In genomic region chr17:49388290-49388640, GRCh38 we compare ENCODE assay signal across 7 cellular contexts. TPM values are rescaled to one million over a fixed set of nuclear protein-coding genes. Genes with fewer than 3 reads are reported as not detected.
A peak's percentile ranks its signal among the peaks of the same experiment; 100 is the strongest.
DNase-seq lines count a peak whose midpoint lies in the region; ATAC-seq, FAIRE-seq and TF ChIP-seq lines count a peak whose summit lies in the region.

No MANE protein-coding gene starts in this region.

- H3K36me3 ChIP-seq in small intestine (ENCODE audit: control insufficient read depth in 2 of 2, insufficient read depth in 2 of 2, low read length in 2 of 2) (no peaks in the 10 kb centered on the region), kidney (ENCODE audit: control insufficient read depth in 1 of 2, insufficient read depth in 2 of 2, low read length in 2 of 2) (no peaks in the 10 kb centered on the region)

- H3K9me3 ChIP-seq in small intestine (ENCODE audit: control insufficient read depth, low read depth) (no peaks in the 10 kb centered on the region), kidney (ENCODE audit: control insufficient read depth in 1 of 2, low read length in 2 of 2) (no peaks in the 10 kb centered on the region)

- H3K27me3 ChIP-seq in small intestine (ENCODE audit: control insufficient read depth in 2 of 2, insufficient read depth in 2 of 2, low read length in 2 of 2): no peaks in the 10 kb centered on the region

- intact Hi-C loops in kidney (cut with DNase I): no loop called here

- WGBS in small intestine, 3 donors: 62 to 81% (median 63%) methylated on average over 6 of the region's 6 CpGs

- peak; percentile 16 for DNase-seq in activated CD4-positive, alpha-beta T cell treated with anti-CD3 and anti-CD28 coated beads, Interleukin-2, amount 50 U/mL, for 1 hour
- DNase-seq in small intestine: peak; percentile 40
- no peak for DNase-seq in HTR-8/SVneo (ENCODE audit: insufficient read length, low spot score)
- DNase-seq in kidney glomerular epithelial cell (lab: John Stamatoyannopoulos, UW): no peak
- DNase-seq in kidney: no peak

- peak overlapping the region; percentile 39 to 66 for H3K27ac ChIP-seq in small intestine (ENCODE audit: low read depth in 1 of 2, low read length in 1 of 2)
- H3K27ac ChIP-seq in kidney (ENCODE audit: low read depth in 2 of 2, low read length in 2 of 2): no peak overlapping the region

- no peak overlapping the region for H3K4me3 ChIP-seq in small intestine (ENCODE audit: low read depth in 1 of 2, low read length in 2 of 2)
- no peak overlapping the region for H3K4me3 ChIP-seq in kidney (ENCODE audit: low read length in 2 of 2)

- no peak overlapping the region for H3K9ac ChIP-seq in kidney (ENCODE audit: low read length in 2 of 2)

- no peak for TF ChIP-seq CTCF in kidney (IDR thresholded peaks at IDR 0.05; ENCODE audit: borderline replicate concordance, extremely low read depth, insufficient read depth)

- ATAC-seq in GM18868 (IDR thresholded peaks at IDR 0.05; ENCODE audit: unreplicated experiment) (peak; percentile 59), HG03378 (IDR thresholded peaks at IDR 0.05; ENCODE audit: unreplicated experiment) (peak; percentile 43)

- peaks cover 2 to 16% of the 10 kb centered on the region in 2 donors for H3K4me1 ChIP-seq in small intestine (ENCODE audit: control insufficient read depth in 2 of 2, insufficient read depth in 1 of 2, low read depth in 1 of 2, low read length in 1 of 2)
- peaks cover 0 to 5% of the 10 kb centered on the region in 2 donors for H3K4me1 ChIP-seq in kidney (ENCODE audit: control insufficient read depth in 1 of 2, insufficient read depth in 1 of 2, low read depth in 1 of 2, low read length in 2 of 2)

- FAIRE-seq in small intestine (lab: Jason Lieb, UNC): no peak
- FAIRE-seq in HTR-8/SVneo (lab: Jason Lieb, UNC): no peak
- FAIRE-seq in kidney (lab: Jason Lieb, UNC): no peak

RNA-seq across cellular contexts. Expression of gene ZNF652, which starts 26.2 kb away (rescaled TPM):
- polyA plus RNA-seq in small intestine (10 to 100 TPM in 2 of 3 donors, 1 to 10 TPM in 1; 8.6 to 27.3 (median 16.2) TPM), kidney (ENCODE audit: insufficient read depth, low read depth, low replicate concordance) (30.1 TPM)
- 49.0 TPM for total RNA-seq in kidney

RNA-seq across cellular contexts. Expression of gene PHB1, which starts 26.4 kb away (rescaled TPM):
- polyA plus RNA-seq in small intestine (100 to 1,000 TPM; 108 to 301 (median 113) TPM), kidney (ENCODE audit: insufficient read depth, low read depth, low replicate concordance) (469 TPM)
- 161 TPM for total RNA-seq in kidney

Comparison
In these comparisons a context has a peak if more than half of its experiments do, and no peak if none do; other contexts are left out.
1. DNase-seq: peak in activated CD4-positive, alpha-beta T cell treated with anti-CD3 and anti-CD28 coated beads, Interleukin-2, amount 50 U/mL, for 1 hour (single experiment) and small intestine (single experiment); none in HTR-8/SVneo (single experiment), kidney glomerular epithelial cell (single experiment) and kidney (single experiment).
2. H3K27ac ChIP-seq: peak in small intestine (2 of 2); none in kidney (0 of 2).